13 cellular contexts compared by ENCODE assay signal in the genomic region with DNA sequence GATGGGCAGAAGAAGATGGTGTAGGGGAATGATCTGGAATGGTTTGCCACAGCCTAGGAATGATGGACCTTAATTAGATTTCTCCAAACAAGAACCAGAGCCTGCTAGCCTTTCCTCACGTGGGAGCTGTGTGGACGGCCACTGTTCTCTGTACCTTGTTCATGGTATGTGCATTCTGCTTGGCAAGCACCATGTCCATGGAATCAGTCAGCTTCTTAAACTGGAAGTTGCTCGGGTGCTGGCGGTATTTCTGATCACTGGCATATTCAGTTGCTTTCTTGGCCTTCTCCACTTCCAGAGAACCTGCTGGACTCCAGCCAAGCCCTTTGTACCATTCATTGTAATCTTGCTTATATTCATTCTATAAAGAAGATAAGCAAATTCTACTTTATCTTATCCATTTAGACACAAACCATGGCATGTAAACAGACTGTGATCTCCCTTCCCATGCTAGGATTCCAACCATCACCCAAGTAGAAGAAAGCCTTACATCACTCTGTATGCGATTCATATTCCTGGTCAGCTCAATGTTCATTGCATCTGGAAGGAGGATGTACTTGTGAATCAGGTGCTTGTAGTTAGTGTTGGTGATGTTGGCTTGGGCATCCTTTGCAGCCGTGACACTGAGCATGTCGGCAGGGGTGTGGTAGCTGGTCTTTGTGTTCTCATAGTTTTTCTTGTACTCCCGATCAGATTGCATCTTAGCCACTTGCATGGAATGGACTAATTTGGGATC.
DNase-seq lines count a peak whose midpoint lies in the region; TF ChIP-seq lines count a peak whose summit lies in the region.
"Had no signal": no experiment of that assay in that cellular context is flagged by ENCODE, and none has a peak within 500 bp of the region (broad histone marks: within the 10 kb centered on the region; RNA-seq: fewer than 3 reads in every experiment).

No MANE protein-coding gene starts in this region.

- H3K36me3 ChIP-seq in stomach = no peaks in the 10 kb centered on the region
- H3K36me3 ChIP-seq: BLaER1 had no signal

- no peaks in the 10 kb centered on the region for H3K27me3 ChIP-seq in stomach
- H3K27me3 ChIP-seq: BLaER1 had no signal

- intact Hi-C loops in stomach (cut with DNase I; ENCODE audit: low total_unique reads) = no loop called here

- TF ChIP-seq EP300 in stomach (IDR thresholded peaks at IDR 0.05) = no peak

- no peak overlapping the region for H3K27ac ChIP-seq in stomach
- H3K27ac ChIP-seq: 22Rv1, BLaER1 had no signal

- H3K4me3 ChIP-seq in stomach = no peak overlapping the region
- H3K4me3 ChIP-seq: BLaER1, GM12878 had no signal

- no peaks in the 10 kb centered on the region for H3K9me3 ChIP-seq in stomach
- H3K9me3 ChIP-seq: BLaER1, Caco-2 had no signal

- 56 to 76% (median 67%) methylated on average over 8 of the region's 8 CpGs for WGBS in stomach, 5 donors

- TF ChIP-seq POLR2A in erythroblast (IDR thresholded peaks at IDR 0.05; ENCODE audit: low read length) = no peak
- TF ChIP-seq POLR2A in stomach (IDR thresholded peaks at IDR 0.05) = no peak

- in situ Hi-C loops in KBM-7 (cut with MboI; ENCODE audit: low pct_unique_long_range_greater_than_20kb, low sequenced_read_pairs) = no loop called here

- DNase-seq in DMS 273 (lab: John Stamatoyannopoulos, UW; ENCODE audit: unreplicated experiment) (peak; percentile 8), DMS 273 treated with DMSO at 0.1 percent for 48 hours (lab: John Stamatoyannopoulos, UW) (no peak), SK-N-DZ (ENCODE audit: low spot score) (peak; percentile 37), erythroblast (lab: John Stamatoyannopoulos, UW) (peak; percentile 43 to 70), stomach (peak; percentile 46), AG08395 (ENCODE audit: low spot score) (no peak), KBM-7 (no peak), NCI-H510A treated with DMSO at 0.1 percent for 48 hours (lab: John Stamatoyannopoulos, UW) (no peak)
- DNase-seq: Caco-2; CD8-positive, alpha-beta memory T cell had no signal

- no peak for TF ChIP-seq CTCF in stomach (IDR thresholded peaks at IDR 0.05)

- no peaks in the 10 kb centered on the region for H3K4me1 ChIP-seq in stomach
- H3K4me1 ChIP-seq: BLaER1, Caco-2 had no signal

Comparison
In these comparisons a context has a peak if more than half of its experiments do, and no peak if none do; other contexts are left out.
1. DNase-seq: peak in DMS 273 (single experiment), SK-N-DZ (single experiment), erythroblast (2 of 2) and stomach (single experiment); none in DMS 273 treated with DMSO at 0.1 percent for 48 hours (single experiment), AG08395 (single experiment), KBM-7 (single experiment) and NCI-H510A treated with DMSO at 0.1 percent for 48 hours (single experiment).